ENCODE assay signal across 27 cellular contexts in the genomic region with DNA sequence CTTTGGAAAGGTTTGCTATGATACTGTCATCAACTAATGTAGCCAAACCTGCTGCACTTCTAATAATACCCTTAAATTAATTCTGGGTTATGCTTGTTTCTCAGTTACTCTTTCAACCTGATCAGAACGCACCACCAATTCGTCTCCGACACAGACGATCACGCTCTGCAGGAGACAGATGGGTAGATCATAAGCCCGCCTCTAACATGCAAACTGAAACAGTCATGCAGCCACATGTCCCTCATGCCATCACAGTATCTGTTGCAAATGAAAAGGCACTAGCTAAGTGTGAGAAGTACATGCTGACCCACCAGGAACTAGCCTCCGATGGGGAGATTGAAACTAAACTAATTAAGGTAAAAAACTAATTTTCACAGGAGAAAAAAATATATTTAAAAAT. TPM values are rescaled to one million over a fixed set of nuclear protein-coding genes. Genes with fewer than 3 reads are reported as not detected.
DNase-seq lines count a peak whose midpoint lies in the region; ATAC-seq, FAIRE-seq and TF ChIP-seq lines count a peak whose summit lies in the region.
"Had no signal": no experiment of that assay in that cellular context is flagged by ENCODE, and none has a peak within 500 bp of the region (broad histone marks: within the 10 kb centered on the region; RNA-seq: fewer than 3 reads in every experiment).

No MANE protein-coding gene starts in this region.

- H3K36me3 ChIP-seq in GM12878 (ENCODE audit: control insufficient read depth in 2 of 2, insufficient read depth in 2 of 2, low read length in 1 of 2) = peaks cover 2 to 37% of the 10 kb centered on the region in 2 experiments

- no peaks in the 10 kb centered on the region for H3K9me3 ChIP-seq in GM12878 (replicated peaks; ENCODE audit: control insufficient read depth, insufficient read depth, low read length)
- H3K9me3 ChIP-seq: SJCRH30 had no signal

- SMC1A ChIA-PET in GM12878 (lab: Charles Lee; ENCODE audit: uncharacterized antibody, unreplicated experiment) = interaction anchor here (0.5 kb wide), 1 partner anchor 16 kb away, joined by 3 read pairs; no protein-coding TSS in a partner anchor

- no peaks in the 10 kb centered on the region; the same call in 1 of the 2 replicates for H3K4me1 ChIP-seq in GM12878 (ENCODE audit: control insufficient read depth, insufficient read depth, low read length)
- H3K4me1 ChIP-seq: SJCRH30 had no signal

- no peaks in the 10 kb centered on the region for H3K27me3 ChIP-seq in GM12878 (replicated peaks in 1 of 2; ENCODE audit: control insufficient read depth in 2 of 2, insufficient read depth in 2 of 2, low read length in 1 of 2)
- H3K27me3 ChIP-seq: SJCRH30 had no signal

- no peaks in the 10 kb centered on the region for H4K20me1 ChIP-seq in GM12878 (ENCODE audit: control insufficient read depth, insufficient read depth)

- BruUV-seq in GM12878 (replicated peaks; lab: Mats Ljungman, UMichigan) = no TSS peak

- FAIRE-seq in GM18507 (lab: Jason Lieb, UNC) (peak; percentile 87), GM19239 (lab: Jason Lieb, UNC) (peak; percentile 86), GM12878 (lab: Jason Lieb, UNC) (peak; percentile 31), RCC 7860 (lab: Jason Lieb, UNC) (no peak)

- RAD21 ChIA-PET in GM12878 (lab: Charles Lee; ENCODE audit: unreplicated experiment) = no interaction called here

- no peak for TF ChIP-seq RAD21 in GM12878 (IDR thresholded peaks at IDR 0.05; ENCODE audit: insufficient read depth, low read depth, low read length)

- TF ChIP-seq CTCF in GM12878 (IDR thresholded peaks at IDR 0.05 in 2 of 3, conservative IDR thresholded peaks at IDR 0.05 in 1 of 3; ENCODE audit: control insufficient read depth in 2 of 3, extremely low read depth in 1 of 3, insufficient read depth in 1 of 3, low read depth in 3 of 3, low read length in 3 of 3) = no peak

- CTCF ChIA-PET in GM12878 (lab: Yijun Ruan, JAX) = no interaction called here

- no peak for TF ChIP-seq EP300 in GM12878 (IDR thresholded peaks at IDR 0.05; ENCODE audit: borderline replicate concordance in 1 of 2, control insufficient read depth in 1 of 2, low read depth in 2 of 2, low read length in 2 of 2)

- H3K4me2 ChIP-seq in GM12878 (ENCODE audit: control insufficient read depth, insufficient read depth) = no peak overlapping the region
- H3K4me2 ChIP-seq: KMS-11 had no signal

- H3K79me2 ChIP-seq in GM12878 (ENCODE audit: control insufficient read depth, insufficient read depth, low read length) = no peaks in the 10 kb centered on the region

- intact Hi-C loops in GM12878 (cut with micrococcal nuclease; ENCODE audit: unreplicated experiment) = no loop called here

- no peak overlapping the region for H3K4me3 ChIP-seq in GM12878
- H3K4me3 ChIP-seq: SJCRH30 had no signal

- POLR2A ChIA-PET in GM12878 (lab: Charles Lee) = no interaction called here

- ATAC-seq in HG03354 (IDR thresholded peaks at IDR 0.05; ENCODE audit: poor library complexity, severe bottlenecking, unreplicated experiment) = peak; percentile 52
- no peak for ATAC-seq in GM12878
- no peak for ATAC-seq in HG03135 (IDR thresholded peaks at IDR 0.05; ENCODE audit: unreplicated experiment)
- ATAC-seq: PC-3, Right ventricle myocardium inferior, SK-N-SH treated with all-trans-retinoic acid at 6 μM for 48 hours, T-helper 17 cell had no signal

- TF ChIP-seq POLR2A in GM12878 (IDR thresholded peaks at IDR 0.05; ENCODE audit: low read depth, low read length) = peak; percentile 33; the same call in 1 of the 2 replicates

- H3K27ac ChIP-seq in GM12878 (ENCODE audit: control insufficient read depth, insufficient read depth) = no peak overlapping the region
- H3K27ac ChIP-seq: KMS-11, SJCRH30 had no signal

- DNase-seq in GM18507 (ENCODE audit: extremely low spot score, insufficient read length, low read depth) (no peak), GM19239 (ENCODE audit: insufficient read length, low spot score) (no peak), GM12878 (ENCODE audit: low read depth, low spot score) (no peak), RCC 7860 (ENCODE audit: low spot score) (no peak), ureter (ENCODE audit: low spot score) (no peak)
- DNase-seq in activated CD8-positive, alpha-beta memory T cell treated with anti-CD3 and anti-CD28 coated beads, Interleukin-2, amount 50 U/mL, for 48 hours = no peak
- DNase-seq: C1 segment of cervical spinal cord; CD4-positive, alpha-beta memory T cell; COR-L47; DMS53; H7; NCI-H1092 treated with DMSO at 0.1 percent for 48 hours; NCI-H1436; NCI-H1930; NCI-H2107; NCI-H446; NCI-H526; NCI-H82; NK-92 treated with Interleukin-12 subunit alpha and Interleukin-12 subunit beta, amount 100 ng/mL, for 24 hours; PC-3; SJCRH30; T-helper 17 cell had no signal

- no peak overlapping the region for H3K9ac ChIP-seq in GM12878 (ENCODE audit: control insufficient read depth, insufficient read depth, low read length)
- H3K9ac ChIP-seq: KMS-11 had no signal

- 91% methylated on average over 7 of the region's 7 CpGs for WGBS in GM12878 (ENCODE audit: insufficient coverage, insufficient replicate concordance, low lambda C conversion rate, missing lambda C conversion rate)

- in situ Hi-C loops in GM12878 (cut with MboI) = no loop called here

- H2AFZ ChIP-seq in GM12878 (ENCODE audit: control insufficient read depth, low read depth, low read length) = no peak overlapping the region

TF ChIP-seq in GM12878, 131 proteins besides CTCF, POLR2A, EP300 and RAD21 (continues in another document):
- no peak for TF ChIP-seq TCF3 (IDR thresholded peaks at IDR 0.05; ENCODE audit: borderline replicate concordance, insufficient read depth, low read depth, low read length)
- TF ChIP-seq, protein P1, sequence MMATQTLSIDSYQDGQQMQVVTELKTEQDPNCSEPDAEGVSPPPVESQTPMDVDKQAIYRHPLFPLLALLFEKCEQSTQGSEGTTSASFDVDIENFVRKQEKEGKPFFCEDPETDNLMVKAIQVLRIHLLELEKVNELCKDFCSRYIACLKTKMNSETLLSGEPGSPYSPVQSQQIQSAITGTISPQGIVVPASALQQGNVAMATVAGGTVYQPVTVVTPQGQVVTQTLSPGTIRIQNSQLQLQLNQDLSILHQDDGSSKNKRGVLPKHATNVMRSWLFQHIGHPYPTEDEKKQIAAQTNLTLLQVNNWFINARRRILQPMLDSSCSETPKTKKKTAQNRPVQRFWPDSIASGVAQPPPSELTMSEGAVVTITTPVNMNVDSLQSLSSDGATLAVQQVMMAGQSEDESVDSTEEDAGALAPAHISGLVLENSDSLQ (IDR thresholded peaks at IDR 0.05) = no peak

RNA-seq across cellular contexts. Expression of a gene that starts 7.9 kb away (rescaled TPM):
- total RNA-seq in GM12878 (2013; cell fraction: nucleolus; rRNA removed) = 90.8 and 93.4 TPM in 2 replicates
- total RNA-seq in GM12878 (2014; rRNA removed) = 625 and 839 TPM in 2 replicates
- total RNA-seq in GM12878 (2014; rRNA removed; fragmentation: Illumina TruSeq; extraction: Trizol) = 179 and 217 TPM in 2 replicates
- total RNA-seq in GM12878 (2021) = 3,098 and 3,322 TPM in 2 replicates
- polyA plus RNA-seq in GM12878 (2011; ENCODE audit: low read depth) = 3,422 TPM
- polyA plus RNA-seq in GM12878 (2011; rRNA removed) = 273 and 714 TPM in 2 replicates
- 1,433 and 1,838 TPM in 2 replicates for polyA plus RNA-seq in GM12878 (2011; cell fraction: cytosol; rRNA removed)
- 589 and 737 TPM in 2 replicates for polyA plus RNA-seq in GM12878 (2011; cell fraction: nucleus; rRNA removed)
- 3,045 and 3,866 TPM in 2 replicates for polyA plus RNA-seq in GM12878 (2012)
- 76.7 and 613 TPM in 2 replicates for polyA plus RNA-seq in GM12878 (2014; fragmentation: Illumina TruSeq; extraction: Trizol)
- polyA plus RNA-seq in GM12878 (2014; fragmentation: Nextera tagmentation; extraction: Ambion mirVana) = 1,000 to 10,000 TPM; 3,000 to 3,095 TPM
- polyA plus RNA-seq in GM12878 (2014; rRNA removed) = 1,499 and 1,975 TPM in 2 replicates
- polyA plus RNA-seq in GM12878 (2016; fragmentation: Nextera tagmentation; extraction: Ambion mirVana) = 1,000 to 10,000 TPM; 1,830 to 1,844 TPM
- 400 and 589 TPM in 2 replicates for polyA minus RNA-seq in GM12878 (2011; rRNA and poly(A)+ RNA removed)
- polyA minus RNA-seq in GM12878 (2011; cell fraction: cytosol; rRNA and poly(A)+ RNA removed) = 1,896 and 1,986 TPM in 2 replicates
- polyA minus RNA-seq in GM12878 (2011; cell fraction: nucleus; rRNA and poly(A)+ RNA removed) = 186 and 241 TPM in 2 replicates
- 1,915 TPM for total RNA-seq in ureter

RNA-seq across cellular contexts. Expression of a gene that starts 30.5 kb away (rescaled TPM):
- total RNA-seq in GM12878 (2013; cell fraction: nucleolus; rRNA removed) = 71.5 and 74.1 TPM in 2 replicates
- 45.2 and 48.9 TPM in 2 replicates for total RNA-seq in GM12878 (2014; rRNA removed)
- total RNA-seq in GM12878 (2014; rRNA removed; fragmentation: Illumina TruSeq; extraction: Trizol) = 59.9 and 62.5 TPM in 2 replicates
- 40.6 and 43.1 TPM in 2 replicates for total RNA-seq in GM12878 (2021)
- 16.9 TPM for polyA plus RNA-seq in GM12878 (2011; ENCODE audit: low read depth)
- 43.6 and 44.3 TPM in 2 replicates for polyA plus RNA-seq in GM12878 (2011; rRNA removed)
- 16.4 and 23.2 TPM in 2 replicates for polyA plus RNA-seq in GM12878 (2011; cell fraction: cytosol; rRNA removed)
- polyA plus RNA-seq in GM12878 (2011; cell fraction: nucleus; rRNA removed) = 114 and 116 TPM in 2 replicates
- 22.3 and 23.9 TPM in 2 replicates for polyA plus RNA-seq in GM12878 (2012)
- polyA plus RNA-seq in GM12878 (2014; fragmentation: Illumina TruSeq; extraction: Trizol) = 59.0 and 64.3 TPM in 2 replicates
- 10 to 100 TPM; 28.0 to 32.8 TPM for polyA plus RNA-seq in GM12878 (2014; fragmentation: Nextera tagmentation; extraction: Ambion mirVana)
- polyA plus RNA-seq in GM12878 (2014; rRNA removed) = 38.6 and 48.0 TPM in 2 replicates
- polyA plus RNA-seq in GM12878 (2016; fragmentation: Nextera tagmentation; extraction: Ambion mirVana) = 10 to 100 TPM; 54.3 to 56.6 TPM
- polyA minus RNA-seq in GM12878 (2011; rRNA and poly(A)+ RNA removed) = 25.3 and 39.8 TPM in 2 replicates
- 14.2 and 22.6 TPM in 2 replicates for polyA minus RNA-seq in GM12878 (2011; cell fraction: cytosol; rRNA and poly(A)+ RNA removed)
- 30.0 and 36.8 TPM in 2 replicates for polyA minus RNA-seq in GM12878 (2011; cell fraction: nucleus; rRNA and poly(A)+ RNA removed)
- 3.0 TPM for total RNA-seq in ureter
- polyA plus RNA-seq: CD4-positive, alpha-beta memory T cell had no signal

Comparison
In these comparisons a context has a peak if more than half of its experiments do, and no peak if none do; other contexts are left out.
1. RNA of a gene that starts 30.5 kb away (total RNA-seq): 40.6 to 74.1 TPM in GM12878; 3.0 TPM in ureter (single experiment); every median in the first group is over 10 times any median in the second.